In the genomic region with DNA sequence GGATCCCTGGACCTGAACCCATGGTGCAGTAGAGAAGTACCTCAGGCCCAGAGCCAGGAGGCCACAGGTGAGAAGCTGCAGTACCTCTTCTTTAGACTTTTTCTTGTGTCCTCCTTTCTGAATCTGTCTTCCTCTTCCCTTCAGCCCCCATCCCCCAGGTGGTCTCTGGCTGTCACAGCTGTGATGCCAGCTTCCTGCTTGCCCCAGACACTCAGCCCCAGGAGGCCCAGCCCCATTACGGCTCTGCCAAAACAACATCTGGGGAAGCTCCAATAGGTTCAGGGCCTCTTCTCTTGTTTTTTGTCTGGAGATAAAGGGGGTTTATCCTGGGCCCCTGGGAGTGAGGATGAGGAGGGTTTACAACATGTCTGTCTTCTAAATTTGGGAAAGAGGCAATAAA, we compare ENCODE assay signal across 15 cellular contexts. TPM values are rescaled to one million over a fixed set of nuclear protein-coding genes. Genes with fewer than 3 reads are reported as not detected.
A peak's percentile ranks its signal among the peaks of the same experiment; 100 is the strongest.
DNase-seq lines count a peak whose midpoint lies in the region; ATAC-seq and TF ChIP-seq lines count a peak whose summit lies in the region.
"Had no signal": no experiment of that assay in that cellular context is flagged by ENCODE, and none has a peak within 500 bp of the region (broad histone marks: within the 10 kb centered on the region; RNA-seq: fewer than 3 reads in every experiment).

No MANE protein-coding gene starts in this region.

- H3K36me3 ChIP-seq in CD8-positive, alpha-beta T cell (ENCODE audit: insufficient read depth, low read length) = no peaks in the 10 kb centered on the region
- H3K36me3 ChIP-seq in KMS-11 (ENCODE audit: insufficient read depth) (no peaks in the 10 kb centered on the region), neuronal stem cell (replicated peaks in 1 of 2; ENCODE audit: control insufficient read depth in 2 of 2, insufficient read depth in 2 of 2, low read length in 2 of 2) (no peaks in the 10 kb centered on the region), GM23338 (ENCODE audit: insufficient read depth) (no peaks in the 10 kb centered on the region)
- H3K36me3 ChIP-seq: HAP-1 had no signal

- CTCF ChIA-PET in CD8-positive, alpha-beta T cell (lab: Charles Lee) = interaction anchor here (1.0 to 22.4 kb wide), 6 partner anchors 11 to 43 kb away, joined by 3 to 388 read pairs (median 12); a partner anchor contains a TSS

- H3K23ac ChIP-seq in neuronal stem cell (ENCODE audit: low read depth, low read length, poor library complexity) = no peak overlapping the region

- POLR2A ChIA-PET in CD8-positive, alpha-beta T cell (lab: Charles Lee) = interaction anchor here (0.9 to 3.2 kb wide), 6 partner anchors 11 to 32 kb away, joined by 3 to 34 read pairs (median 6); a partner anchor contains a TSS

- H3K9me3 ChIP-seq in CD8-positive, alpha-beta T cell (ENCODE audit: low read length) = no peaks in the 10 kb centered on the region
- H3K9me3 ChIP-seq in neuronal stem cell (replicated peaks in 1 of 2; ENCODE audit: control insufficient read depth in 2 of 2, insufficient read depth in 1 of 2, low read depth in 1 of 2, low read length in 2 of 2) = no peaks in the 10 kb centered on the region
- H3K9me3 ChIP-seq: HAP-1 had no signal

- no peak overlapping the region for H2BK120ac ChIP-seq in neuronal stem cell (ENCODE audit: low read depth, low read length)

- H3K14ac ChIP-seq in neuronal stem cell (ENCODE audit: low read length) = no peak overlapping the region

- WGBS in neuronal stem cell (ENCODE audit: extremely low coverage in 2 of 2, insufficient read length in 2 of 2, insufficient replicate concordance in 1 of 2), 2 donors = no CpG with 5 or more reads among the region's 1 CpG

- H3K79me2 ChIP-seq in KMS-11 (ENCODE audit: insufficient read depth, low read depth) (no peaks in the 10 kb centered on the region), GM23338 (replicated peaks; ENCODE audit: insufficient read depth) (no peaks in the 10 kb centered on the region)

- H3K18ac ChIP-seq in neuronal stem cell (ENCODE audit: low read length) = no peak overlapping the region

- no peaks in the 10 kb centered on the region for H3K79me1 ChIP-seq in neuronal stem cell (ENCODE audit: low read depth, low read length)

- peak overlapping the region; percentile 82 for H3K27ac Mint-ChIP-seq in CD8-positive, alpha-beta T cell
- peak overlapping the region; percentile 77 for H3K27ac Mint-ChIP-seq in activated T-helper 17 cell treated with anti-CD3 and anti-CD28 coated beads, Interleukin-2, amount 50 U/mL, for 72 hours
- H3K27ac Mint-ChIP-seq in GM23338 = no peak overlapping the region

- no peak overlapping the region for H2BK12ac ChIP-seq in neuronal stem cell (ENCODE audit: low read length)

- no peak overlapping the region for H3K4ac ChIP-seq in neuronal stem cell (ENCODE audit: low read length)

- H3K4me3 Mint-ChIP-seq in CD8-positive, alpha-beta T cell = no peak overlapping the region
- no peak overlapping the region for H3K4me3 Mint-ChIP-seq in activated T-helper 17 cell treated with anti-CD3 and anti-CD28 coated beads, Interleukin-2, amount 50 U/mL, for 72 hours
- no peak overlapping the region for H3K4me3 Mint-ChIP-seq in GM23338

- DNase-seq in CD8-positive, alpha-beta T cell = peak in 2 of 7 experiments; percentile 39 to 71
- DNase-seq in neuronal stem cell (ENCODE audit: low spot score) (no peak), GM23338 (ENCODE audit: low spot score) (no peak), cardiac septum (ENCODE audit: low spot score) (no peak)
- DNase-seq: C1 segment of cervical spinal cord; effector CD8-positive, alpha-beta T cell; hippocampal formation; NCI-H2081 treated with DMSO at 0.1 percent for 48 hours; NCI-H774; stimulated activated CD4-positive, alpha-beta T cell treated with anti-CD3 and anti-CD28 coated beads, Interleukin-15, amount 100 ng/mL, for 24 hours had no signal

- no peak overlapping the region for H3K27ac ChIP-seq in CD8-positive, alpha-beta T cell (ENCODE audit: low read depth, low read length)
- H3K27ac ChIP-seq in KMS-11 (peak overlapping the region; percentile 41; the same call in 1 of the 2 replicates), neuronal stem cell (replicated peaks; ENCODE audit: low read length) (no peak overlapping the region), GM23338 (ENCODE audit: low read depth) (no peak overlapping the region)

- peak; percentile 80 for ATAC-seq in CD8-positive, alpha-beta T cell
- no peak for ATAC-seq in activated T-helper 17 cell treated with anti-CD3 and anti-CD28 coated beads, Interleukin-2, amount 50 U/mL, for 72 hours (replicated peaks)
- ATAC-seq in HG03378 (IDR thresholded peaks at IDR 0.05; ENCODE audit: unreplicated experiment) (no peak), GM23338 (no peak)

- peak overlapping the region; percentile 62 for H2BK15ac ChIP-seq in neuronal stem cell (ENCODE audit: low read length)

- H3K9ac ChIP-seq in KMS-11 (no peak overlapping the region), neuronal stem cell (ENCODE audit: low read depth, low read length, poor library complexity) (no peak overlapping the region)

- H3K4me2 ChIP-seq in KMS-11 (peak overlapping the region; percentile 18; the same call in 1 of the 2 replicates), neuronal stem cell (ENCODE audit: insufficient read depth, low read length, poor library complexity, severe bottlenecking) (no peak overlapping the region), GM23338 (no peak overlapping the region)

- no peak for TF ChIP-seq CTCF in CD8-positive, alpha-beta T cell (IDR thresholded peaks at IDR 0.05)
- TF ChIP-seq CTCF in KMS-11 (conservative IDR thresholded peaks at IDR 0.05; ENCODE audit: low read depth, low read length) (no peak), GM23338 (conservative IDR thresholded peaks at IDR 0.05; ENCODE audit: low read depth in 2 of 2) (no peak)

- H3K4me1 Mint-ChIP-seq in CD8-positive, alpha-beta T cell (ENCODE audit: low read depth) = peaks cover 72% of the 10 kb centered on the region
- peaks cover 35% of the 10 kb centered on the region for H3K4me1 Mint-ChIP-seq in activated T-helper 17 cell treated with anti-CD3 and anti-CD28 coated beads, Interleukin-2, amount 50 U/mL, for 72 hours
- H3K4me1 Mint-ChIP-seq in GM23338 = peaks cover 15% of the 10 kb centered on the region

- H3K4me1 ChIP-seq in CD8-positive, alpha-beta T cell (ENCODE audit: insufficient read depth, low read length) = peaks cover 40% of the 10 kb centered on the region
- H3K4me1 ChIP-seq in KMS-11 (ENCODE audit: low read depth, poor library complexity, severe bottlenecking) (peaks cover 100% of the 10 kb centered on the region), neuronal stem cell (ENCODE audit: control insufficient read depth in 2 of 2, insufficient read depth in 1 of 2, low read depth in 1 of 2, low read length in 2 of 2) (peaks cover 7 to 9% of the 10 kb centered on the region in 2 donors), GM23338 (ENCODE audit: insufficient read depth) (peaks cover 16% of the 10 kb centered on the region)

- no peaks in the 10 kb centered on the region for H3K27me3 Mint-ChIP-seq in CD8-positive, alpha-beta T cell (ENCODE audit: low read depth)
- no peaks in the 10 kb centered on the region for H3K27me3 Mint-ChIP-seq in activated T-helper 17 cell treated with anti-CD3 and anti-CD28 coated beads, Interleukin-2, amount 50 U/mL, for 72 hours
- peaks cover 10% of the 10 kb centered on the region for H3K27me3 Mint-ChIP-seq in GM23338 (ENCODE audit: insufficient read depth, low read depth, poor library complexity)

- no peak overlapping the region for H4K8ac ChIP-seq in neuronal stem cell (ENCODE audit: low read depth, low read length)

- no peak overlapping the region for H3K4me3 ChIP-seq in CD8-positive, alpha-beta T cell (ENCODE audit: low read depth, low read length)
- H3K4me3 ChIP-seq in KMS-11 (IDR thresholded peaks at IDR 0.05; ENCODE audit: insufficient read depth, low read depth, low read length) (no peak overlapping the region), neuronal stem cell (ENCODE audit: low read length in 2 of 2) (no peak overlapping the region), GM23338 (no peak overlapping the region)
- H3K4me3 ChIP-seq: HAP-1 had no signal

- peak overlapping the region; percentile 76 for H2AK5ac ChIP-seq in neuronal stem cell (ENCODE audit: low read depth, low read length)

- intact Hi-C loops in CD8-positive, alpha-beta T cell (cut with DNase I, micrococcal nuclease) = no loop called here
- intact Hi-C loops in cardiac septum (cut with DNase I) = no loop called here

- H4K91ac ChIP-seq in neuronal stem cell (ENCODE audit: low read depth, low read length, poor library complexity) = no peak overlapping the region

- no peaks in the 10 kb centered on the region for H3K36me3 Mint-ChIP-seq in CD8-positive, alpha-beta T cell
- H3K36me3 Mint-ChIP-seq in activated T-helper 17 cell treated with anti-CD3 and anti-CD28 coated beads, Interleukin-2, amount 50 U/mL, for 72 hours (ENCODE audit: low read depth) = peaks cover under 1% of the 10 kb centered on the region
- no peaks in the 10 kb centered on the region for H3K36me3 Mint-ChIP-seq in GM23338 (ENCODE audit: low read depth)

- no peaks in the 10 kb centered on the region for H3K9me3 Mint-ChIP-seq in CD8-positive, alpha-beta T cell
- H3K9me3 Mint-ChIP-seq in activated T-helper 17 cell treated with anti-CD3 and anti-CD28 coated beads, Interleukin-2, amount 50 U/mL, for 72 hours = no peaks in the 10 kb centered on the region
- H3K9me3 Mint-ChIP-seq in GM23338 = no peaks in the 10 kb centered on the region

- no peaks in the 10 kb centered on the region for H3K9me2 ChIP-seq in GM23338 (ENCODE audit: insufficient read depth)

- no peaks in the 10 kb centered on the region for H3F3A ChIP-seq in GM23338 (replicated peaks; ENCODE audit: low read depth)

- H4K20me1 ChIP-seq in KMS-11 (ENCODE audit: insufficient read depth) (no peaks in the 10 kb centered on the region), GM23338 (replicated peaks; ENCODE audit: insufficient read depth) (no peaks in the 10 kb centered on the region; the same call in 1 of the 2 replicates)

- H2BK5ac ChIP-seq in neuronal stem cell (ENCODE audit: low read length) = no peak overlapping the region

- H2AFZ ChIP-seq in KMS-11 (ENCODE audit: low read depth) (no peak overlapping the region), neuronal stem cell (ENCODE audit: low read length) (no peak overlapping the region), GM23338 (no peak overlapping the region)

- H3K27me3 ChIP-seq in CD8-positive, alpha-beta T cell (ENCODE audit: insufficient read depth, low read length) = no peaks in the 10 kb centered on the region
- H3K27me3 ChIP-seq in KMS-11 (ENCODE audit: insufficient read depth, low read depth) = no peaks in the 10 kb centered on the region
- H3K27me3 ChIP-seq in neuronal stem cell (ENCODE audit: control insufficient read depth in 3 of 3, insufficient read depth in 3 of 3, low read depth in 1 of 3, low read length in 3 of 3) = peaks cover 0 to 40% (median 0%) of the 10 kb centered on the region in 3 experiments
- H3K27me3 ChIP-seq in GM23338 (ENCODE audit: insufficient read depth) = peaks cover 41% of the 10 kb centered on the region

RNA-seq across cellular contexts. Expression of a gene that starts 9.5 kb away (rescaled TPM):
- 100 to 1,000 TPM; 751 to 765 TPM for total RNA-seq in CD8-positive, alpha-beta T cell
- 100 to 1,000 TPM in 1 of 2 donors, 10 to 100 TPM in 1; 91.3 to 340 TPM for total RNA-seq in activated T-helper 17 cell treated with anti-CD3 and anti-CD28 coated beads, Interleukin-2, amount 50 U/mL, for 72 hours
- polyA plus RNA-seq in neuronal stem cell (2013, experiment 1 of 2) = 59.9 TPM
- 59.9 TPM for polyA plus RNA-seq in neuronal stem cell (2013, experiment 2 of 2)
- total RNA-seq in GM23338 (2014; rRNA removed; shearing (Covaris generic)) = 7.8 and 9.1 TPM in 2 replicates
- 5.7 and 6.3 TPM in 2 replicates for polyA plus RNA-seq in GM23338 (2016; fragmentation: Nextera tagmentation; extraction: Ambion mirVana)
- 54.2 TPM for total RNA-seq in cardiac septum

RNA-seq across cellular contexts. Expression of a gene that starts 55.1 kb away (rescaled TPM):
- not detected for total RNA-seq in CD8-positive, alpha-beta T cell
- total RNA-seq in activated T-helper 17 cell treated with anti-CD3 and anti-CD28 coated beads, Interleukin-2, amount 50 U/mL, for 72 hours = under 1 TPM in 1 of 2 donors, not detected in 1; 0.26 TPM
- polyA plus RNA-seq in neuronal stem cell (2013, experiment 1 of 2) = 2.0 TPM
- polyA plus RNA-seq in neuronal stem cell (2013, experiment 2 of 2) = 2.0 TPM
- 0.31 and 1.3 TPM in 2 replicates for total RNA-seq in GM23338 (2014; rRNA removed; shearing (Covaris generic))
- polyA plus RNA-seq in GM23338 (2016; fragmentation: Nextera tagmentation; extraction: Ambion mirVana) = 0.27 TPM in 1 of 2 replicates, not detected in the other
- total RNA-seq in cardiac septum = 66.0 TPM
- total RNA-seq: RPMI7951 had no signal

Comparison
In these comparisons a context has a peak if more than half of its experiments do, and no peak if none do; other contexts are left out.
1. RNA of a gene that starts 55.1 kb away (total RNA-seq): 66.0 TPM in cardiac septum (single experiment); 0.31 to 1.3 TPM in GM23338, 0.26 TPM in activated T-helper 17 cell treated with anti-CD3 and anti-CD28 coated beads, Interleukin-2, amount 50 U/mL, for 72 hours and not detected in CD8-positive, alpha-beta T cell; every median in the first group is over 10 times any median in the second.